Comparison of ENCODE assay signal across 16 cellular contexts in the genomic region with DNA sequence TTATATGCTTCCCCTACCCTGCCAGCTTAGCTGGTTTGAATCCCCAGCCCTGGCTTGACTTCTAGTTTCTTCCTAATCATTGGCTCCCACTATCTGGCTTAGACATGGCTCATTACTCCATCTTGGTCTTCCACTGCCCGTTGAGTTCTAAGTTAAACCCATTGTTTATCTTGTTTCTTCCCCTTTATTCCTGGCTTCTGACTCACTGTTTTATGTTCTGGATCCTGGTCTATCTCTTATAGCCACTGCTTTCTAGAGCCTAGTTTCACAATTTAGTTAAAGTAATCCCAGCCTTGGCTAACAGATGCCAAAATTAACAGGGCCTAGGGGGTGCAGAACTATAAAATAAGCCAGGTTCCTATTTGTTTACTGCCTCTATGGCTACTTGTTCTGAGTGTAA.
"Had no signal": no experiment of that assay in that cellular context is flagged by ENCODE, and none has a peak within 500 bp of the region (broad histone marks: within the 10 kb centered on the region; RNA-seq: fewer than 3 reads in every experiment).

No MANE protein-coding gene starts in this region.

- H3K9me3 ChIP-seq: suprapubic skin had no signal

- H3K4me3 ChIP-seq: suprapubic skin had no signal

- H3K4me1 ChIP-seq: suprapubic skin had no signal

- DNase-seq: activated CD4-positive, alpha-beta memory T cell treated with anti-CD3 and anti-CD28 coated beads, Interleukin-2, amount 10 ng/mL, durations not matched to agents 7 days and 5 days; activated CD4-positive, alpha-beta T cell treated with anti-CD3 and anti-CD28 coated beads for 36 hours; activated naive CD4-positive, alpha-beta T cell treated with anti-CD3 and anti-CD28 coated beads, Interleukin-2, amount 10 ng/mL, durations not matched to agents 7 days and 5 days; activated T-cell treated with anti-CD3 and anti-CD28 coated beads, Interleukin-2, amount 50 U/mL, for 24 hours; central memory CD4-positive, alpha-beta T cell; cortex of kidney; effector CD8-positive, alpha-beta T cell; hippocampal formation; kidney; left ventricle myocardium superior; natural killer cell; posterior cingulate gyrus; stimulated activated CD4-positive, alpha-beta T cell treated with anti-CD3 and anti-CD28 coated beads, Interleukin-15, amount 100 ng/mL, for 24 hours; stimulated activated CD4-positive, alpha-beta T cell treated with anti-CD3 and anti-CD28 coated beads, Interleukin-4, amount 100 ng/mL, for 1 hour; stimulated activated naive CD8-positive, alpha-beta T cell treated with anti-CD3 and anti-CD28 coated beads, Interleukin-15, Interleukin-2, amounts not matched to agents 100 U/mL and 50 U/mL, for 24 hours had no signal

- ATAC-seq: activated CD4-positive, alpha-beta T cell treated with anti-CD3 and anti-CD28 coated beads for 36 hours; left ventricle myocardium superior; natural killer cell; stimulated activated naive CD8-positive, alpha-beta T cell treated with anti-CD3 and anti-CD28 coated beads, Interleukin-15, Interleukin-2, amounts not matched to agents 100 U/mL and 50 U/mL, for 24 hours had no signal

- H3K27me3 ChIP-seq: suprapubic skin had no signal

- FAIRE-seq: kidney had no signal

- H3K27ac ChIP-seq: suprapubic skin had no signal
